Comparison of ENCODE assay signal across 1 cellular context in the genomic region with DNA sequence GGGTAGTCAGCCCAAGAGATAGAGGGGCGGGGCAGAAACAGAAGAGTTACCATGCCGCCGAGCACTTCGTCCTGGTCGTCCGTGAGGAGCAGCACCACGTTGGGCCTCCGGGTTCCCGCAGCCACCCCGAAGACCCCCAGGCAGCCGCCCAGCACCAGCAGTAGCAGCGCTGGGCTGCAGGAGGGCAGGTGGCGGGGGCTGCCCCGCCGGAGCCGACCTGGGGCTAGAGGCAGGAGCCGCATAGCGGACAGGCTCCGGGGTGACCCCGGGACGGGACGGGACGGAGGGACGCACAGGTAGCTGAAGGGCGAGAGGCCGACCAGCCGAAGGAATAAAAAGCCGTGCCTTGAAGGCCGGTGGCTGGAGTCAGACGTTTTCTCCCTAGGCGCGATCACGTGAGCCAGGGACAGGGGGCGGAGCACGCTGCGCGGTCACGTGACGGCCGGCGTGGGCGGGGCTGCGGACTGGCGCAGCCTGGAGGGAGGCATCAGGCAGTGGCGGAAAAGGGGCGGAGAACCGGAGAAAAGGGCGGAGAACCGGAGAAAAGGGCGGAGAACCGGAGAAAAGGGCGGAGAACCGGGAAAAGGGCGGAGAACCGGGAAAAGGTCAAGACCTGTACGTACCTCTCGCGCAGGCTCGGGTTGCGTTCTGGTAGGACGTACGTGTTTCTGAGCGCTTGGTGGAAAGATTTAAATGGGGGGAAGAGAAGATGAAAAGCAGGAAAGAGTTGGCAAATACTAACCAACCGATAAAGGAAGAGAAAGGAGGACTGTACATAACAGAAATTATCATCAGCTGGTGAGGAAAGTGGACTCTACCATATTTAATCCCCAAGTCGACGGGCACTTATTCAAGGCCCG.
TF ChIP-seq lines count a peak whose summit lies in the region.

Gene GNS, minus strand, starts transcription at position 372 of the 860 bp plus-strand sequence. Its CDS starts 130 bp downstream, at position 242.

TF ChIP-seq in K562, 482 proteins besides CTCF, POLR2A, EP300 and RAD21 (continued from another document and continues in another):
- TF ChIP-seq, protein P1, sequence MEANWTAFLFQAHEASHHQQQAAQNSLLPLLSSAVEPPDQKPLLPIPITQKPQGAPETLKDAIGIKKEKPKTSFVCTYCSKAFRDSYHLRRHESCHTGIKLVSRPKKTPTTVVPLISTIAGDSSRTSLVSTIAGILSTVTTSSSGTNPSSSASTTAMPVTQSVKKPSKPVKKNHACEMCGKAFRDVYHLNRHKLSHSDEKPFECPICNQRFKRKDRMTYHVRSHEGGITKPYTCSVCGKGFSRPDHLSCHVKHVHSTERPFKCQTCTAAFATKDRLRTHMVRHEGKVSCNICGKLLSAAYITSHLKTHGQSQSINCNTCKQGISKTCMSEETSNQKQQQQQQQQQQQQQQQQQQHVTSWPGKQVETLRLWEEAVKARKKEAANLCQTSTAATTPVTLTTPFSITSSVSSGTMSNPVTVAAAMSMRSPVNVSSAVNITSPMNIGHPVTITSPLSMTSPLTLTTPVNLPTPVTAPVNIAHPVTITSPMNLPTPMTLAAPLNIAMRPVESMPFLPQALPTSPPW (CRISPR knock-in tag; IDR thresholded peaks at IDR 0.05), result peak; percentile 60; the same call in 1 of the 2 replicates
- TF ChIP-seq FOSL1 (tag; conservative IDR thresholded peaks at IDR 0.05) (no peak), SMAD2 (IDR thresholded peaks at IDR 0.05; ENCODE audit: low read depth, low read length) (no peak), CBFA2T3 (IDR thresholded peaks at IDR 0.05) (no peak), STAT5B (CRISPR knock-in tag; IDR thresholded peaks at IDR 0.05) (no peak), TAF9B (IDR thresholded peaks at IDR 0.05; ENCODE audit: partially characterized antibody) (peak; percentile 43), PTBP1 (IDR thresholded peaks at IDR 0.05; ENCODE audit: low read depth, low read length) (no peak), SRSF3 (IDR thresholded peaks at IDR 0.05; ENCODE audit: insufficient read depth, low read length) (no peak), CBX3 (IDR thresholded peaks at IDR 0.05; ENCODE audit: borderline replicate concordance in 1 of 2, low read length in 2 of 2) (no peak), NR2C2 (CRISPR knock-in tag; IDR thresholded peaks at IDR 0.05) (no peak), NR2C2 (tag; IDR thresholded peaks at IDR 0.05) (peak; percentile 90), CAMTA2 (CRISPR knock-in tag; conservative IDR thresholded peaks at IDR 0.05) (no peak), RAD51 (IDR thresholded peaks at IDR 0.05; ENCODE audit: borderline replicate concordance, low read depth) (peak; percentile 100), CEBPB (tag; IDR thresholded peaks at IDR 0.05) (no peak), ZNF512 (tag; IDR thresholded peaks at IDR 0.05) (peak; percentile 56; the same call in 1 of the 2 replicates), MECOM (CRISPR knock-in tag; IDR thresholded peaks at IDR 0.05) (no peak), MCM7 (IDR thresholded peaks at IDR 0.05) (no peak), SMARCA5 (IDR thresholded peaks at IDR 0.05) (no peak), TBL1XR1 (IDR thresholded peaks at IDR 0.05; ENCODE audit: low read length in 2 of 2) (0 out of 4 replicates have a peak, but pooled peaks of 1 of the 2 experiments have one; percentile 23), HCFC1 (IDR thresholded peaks at IDR 0.05; ENCODE audit: low read depth, low read length) (0 out of 2 replicates have a peak, but pooled peaks have one; percentile 50), PHF8 (IDR thresholded peaks at IDR 0.05; ENCODE audit: borderline replicate concordance, low read length) (peak; percentile 80; the same call in 1 of the 2 replicates), ETS2 (tag; IDR thresholded peaks at IDR 0.05; ENCODE audit: borderline replicate concordance, poor library complexity, severe bottlenecking) (no peak), TSC22D4 (tag; IDR thresholded peaks at IDR 0.05) (no peak), SMARCE1 (IDR thresholded peaks at IDR 0.05) (0 out of 2 replicates have a peak, but pooled peaks have one; percentile 32), NFRKB (IDR thresholded peaks at IDR 0.05; ENCODE audit: low read depth) (0 out of 2 replicates have a peak, but pooled peaks have one; percentile 40), ATF7 (IDR thresholded peaks at IDR 0.05) (peak; percentile 67; the same call in 1 of the 2 replicates), TOE1 (IDR thresholded peaks at IDR 0.05; ENCODE audit: borderline replicate concordance) (peak; percentile 100), TOE1 (CRISPR knock-in tag; IDR thresholded peaks at IDR 0.05; ENCODE audit: borderline replicate concordance, low read depth) (no peak), USF2 (CRISPR knock-in tag; IDR thresholded peaks at IDR 0.05) (peak; percentile 100), DLX4 (CRISPR knock-in tag; IDR thresholded peaks at IDR 0.05) (no peak), FUS (optimal IDR thresholded peaks at IDR 0.05; ENCODE audit: low read depth, low read length) (no peak), SIN3A (IDR thresholded peaks at IDR 0.05; ENCODE audit: borderline replicate concordance in 2 of 2, control insufficient read depth in 1 of 2, low read depth in 2 of 2, low read length in 2 of 2) (peak; percentile 62 to 96; a peak in 2 of 4 replicates), AFF1 (IDR thresholded peaks at IDR 0.05; ENCODE audit: low read depth in 1 of 2, partially characterized antibody in 2 of 2) (peak in 1 of 2 experiments; percentile 35), ZNF395 (CRISPR knock-in tag; IDR thresholded peaks at IDR 0.05) (peak; percentile 54; the same call in 1 of the 2 replicates), ZNF134 (CRISPR knock-in tag; conservative IDR thresholded peaks at IDR 0.05) (no peak), EP400 (IDR thresholded peaks at IDR 0.05) (peak; percentile 69), ZNF224 (CRISPR knock-in tag; IDR thresholded peaks at IDR 0.05) (no peak), ARID1B (IDR thresholded peaks at IDR 0.05) (peak; percentile 44), ELK1 (CRISPR knock-in tag; IDR thresholded peaks at IDR 0.05) (no peak), CBX2 (IDR thresholded peaks at IDR 0.05; ENCODE audit: insufficient read depth, low read length, poor library complexity, severe bottlenecking) (no peak), KDM5B (IDR thresholded peaks at IDR 0.05; ENCODE audit: insufficient replicate concordance, low read depth, low read length) (peak; percentile 71), C11orf30 (IDR thresholded peaks at IDR 0.05; ENCODE audit: low read depth) (peak; percentile 92), TAF7 (tag; IDR thresholded peaks at IDR 0.05) (peak; percentile 57), PHTF2 (CRISPR knock-in tag; IDR thresholded peaks at IDR 0.05) (no peak), ZNF778 (CRISPR knock-in tag; IDR thresholded peaks at IDR 0.05) (no peak), ZNF518B (CRISPR knock-in tag; IDR thresholded peaks at IDR 0.05) (0 out of 2 replicates have a peak, but pooled peaks have one; percentile 29), SMAD3 (CRISPR knock-in tag; conservative IDR thresholded peaks at IDR 0.05) (no peak), ZC3H11A (IDR thresholded peaks at IDR 0.05; ENCODE audit: low read depth, low read length) (no peak), POLR2H (tag; IDR thresholded peaks at IDR 0.05; ENCODE audit: low read depth) (peak; percentile 58; the same call in 1 of the 2 replicates), MAFG (tag; conservative IDR thresholded peaks at IDR 0.05) (no peak)
- TF ChIP-seq, protein P2, sequence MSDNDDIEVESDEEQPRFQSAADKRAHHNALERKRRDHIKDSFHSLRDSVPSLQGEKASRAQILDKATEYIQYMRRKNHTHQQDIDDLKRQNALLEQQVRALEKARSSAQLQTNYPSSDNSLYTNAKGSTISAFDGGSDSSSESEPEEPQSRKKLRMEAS (CRISPR knock-in tag; IDR thresholded peaks at IDR 0.05), result peak; percentile 88
- TF ChIP-seq, protein P3, sequence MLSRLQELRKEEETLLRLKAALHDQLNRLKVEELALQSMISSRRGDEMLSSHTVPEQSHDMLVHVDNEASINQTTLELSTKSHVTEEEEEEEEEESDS (CRISPR knock-in tag; IDR thresholded peaks at IDR 0.05), result no peak
